18 cellular contexts compared by ENCODE assay signal in the genomic region with DNA sequence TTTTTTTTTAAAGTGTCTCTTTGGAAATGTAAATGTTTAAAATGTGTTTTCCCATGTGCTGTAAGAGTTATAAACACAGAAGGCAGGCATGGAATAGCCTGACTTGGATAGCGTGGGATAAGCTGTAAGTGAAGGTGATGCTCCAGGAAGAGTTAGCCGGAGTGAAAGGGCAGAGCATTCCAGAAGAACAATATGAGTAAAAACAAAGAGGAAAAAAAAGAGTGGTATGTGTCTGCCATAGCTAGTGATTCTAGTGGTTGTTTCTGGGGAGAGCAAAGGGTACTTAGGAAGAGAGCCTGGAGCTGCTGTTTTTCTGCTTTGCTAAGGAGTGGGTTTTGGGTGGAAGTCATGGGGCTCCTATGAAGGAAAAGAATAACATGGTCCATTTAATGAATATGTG.
"Had no signal": no experiment of that assay in that cellular context is flagged by ENCODE, and none has a peak within 500 bp of the region (broad histone marks: within the 10 kb centered on the region; RNA-seq: fewer than 3 reads in every experiment).

No MANE protein-coding gene starts in this region.

- H3K27ac ChIP-seq: coronary artery, dorsolateral prefrontal cortex, esophagus muscularis mucosa, foreskin keratinocyte, gastroesophageal sphincter, heart left ventricle, hepatocyte, left lung, lower lobe of right lung had no signal

- H3K36me3 Mint-ChIP-seq: memory B cell had no signal

- H2AFZ ChIP-seq: hepatocyte had no signal

- H3K27me3 Mint-ChIP-seq: memory B cell had no signal

- H3K27ac Mint-ChIP-seq: memory B cell had no signal

- DNase-seq: dermis blood vessel endothelial cell; dorsolateral prefrontal cortex; effector CD4-positive, alpha-beta T cell; effector memory CD4-positive, alpha-beta T cell; foreskin keratinocyte; heart left ventricle; hypothalamus; left cardiac atrium; left lung; left ventricle myocardium superior; lower lobe of right lung; mesendoderm; midbrain had no signal

- ATAC-seq: foreskin keratinocyte, gastroesophageal sphincter, heart left ventricle, left cardiac atrium, left lung, left ventricle myocardium superior, lower lobe of right lung had no signal

- H3K4me3 Mint-ChIP-seq: memory B cell had no signal

- H3K4me3 ChIP-seq: coronary artery, dorsolateral prefrontal cortex, esophagus muscularis mucosa, gastroesophageal sphincter, heart left ventricle, hepatocyte, left lung, lower lobe of right lung had no signal

- H3K4me1 ChIP-seq: esophagus muscularis mucosa, foreskin keratinocyte, gastroesophageal sphincter, heart left ventricle, left lung, lower lobe of right lung had no signal

- H3K4me2 ChIP-seq: hepatocyte had no signal

- H3K4me1 Mint-ChIP-seq: memory B cell had no signal

- H3K79me2 ChIP-seq: hepatocyte had no signal

- H3K36me3 ChIP-seq: esophagus muscularis mucosa, gastroesophageal sphincter, heart left ventricle, left lung, lower lobe of right lung had no signal

- H3K27me3 ChIP-seq: dorsolateral prefrontal cortex, esophagus muscularis mucosa, foreskin keratinocyte, gastroesophageal sphincter, heart left ventricle, hepatocyte, left lung had no signal
